ENCODE assay signal across 8 cellular contexts in genomic region chr20:45044084-45044573, GRCh38. TPM values are rescaled to one million over a fixed set of nuclear protein-coding genes. Genes with fewer than 3 reads are reported as not detected.
A peak's percentile ranks its signal among the peaks of the same experiment; 100 is the strongest.
DNase-seq lines count a peak whose midpoint lies in the region; ATAC-seq and TF ChIP-seq lines count a peak whose summit lies in the region.

No MANE protein-coding gene starts in this region.

- CTCF ChIA-PET in MCF 10A (lab: Yijun Ruan, JAX): interaction anchor here (0.6 to 5.5 kb wide), 47 partner anchors 9 to 672 kb away, joined by 3 to 247 read pairs (median 6); partner anchors contain the start of genes KCNS1, MATN4, SLPI and SYS1

- no TSS peak for BruUV-seq in MCF 10A (replicated peaks; lab: Mats Ljungman, UMichigan)

- H3K27ac Mint-ChIP-seq in MCF 10A (ENCODE audit: low read depth, unreplicated experiment): peak overlapping the region; percentile 73
- peak overlapping the region; percentile 11 for H3K27ac Mint-ChIP-seq in stimulated activated naive B cell treated with anti-CD40 and anti-IgM and Interleukin-4, amounts not matched to agents 10 μg/mL and 1 μg/mL and 100 μg/mL, for 72 hours

- no peaks in the 10 kb centered on the region for H3K27me3 ChIP-seq in DOHH2 (ENCODE audit: control insufficient read depth, low read length)

- peaks cover 33% of the 10 kb centered on the region for H3K4me1 Mint-ChIP-seq in MCF 10A (ENCODE audit: insufficient read depth, unreplicated experiment)
- H3K4me1 Mint-ChIP-seq in stimulated activated naive B cell treated with anti-CD40 and anti-IgM and Interleukin-4, amounts not matched to agents 10 μg/mL and 1 μg/mL and 100 μg/mL, for 72 hours: peaks cover 23 to 69% of the 10 kb centered on the region in 2 donors

- no peak overlapping the region for H3K4me3 ChIP-seq in DOHH2 (ENCODE audit: low read length)

- peaks cover 8% of the 10 kb centered on the region for H3K36me3 Mint-ChIP-seq in MCF 10A (ENCODE audit: insufficient read depth, unreplicated experiment)
- H3K36me3 Mint-ChIP-seq in stimulated activated naive B cell treated with anti-CD40 and anti-IgM and Interleukin-4, amounts not matched to agents 10 μg/mL and 1 μg/mL and 100 μg/mL, for 72 hours: peaks cover 47 to 57% of the 10 kb centered on the region in 2 donors

- H3K36me3 ChIP-seq in DOHH2 (ENCODE audit: control insufficient read depth, low read length): peaks cover 69% of the 10 kb centered on the region

- peak; percentile 89 for DNase-seq in M059J (ENCODE audit: low read depth)
- peak; percentile 28 for DNase-seq in SIG-M5 (lab: John Stamatoyannopoulos, UW)
- DNase-seq in MCF 10A (ENCODE audit: unreplicated experiment): peak; percentile 88
- peak; percentile 94 for DNase-seq in inferior parietal cortex (ENCODE audit: extremely low spot score)
- no peak for DNase-seq in stimulated activated naive B cell treated with anti-CD40 and anti-IgM and Interleukin-4, amounts not matched to agents 10 μg/mL and 1 μg/mL and 100 μg/mL, for 72 hours

- ATAC-seq in stimulated activated naive B cell treated with anti-CD40 and anti-IgM and Interleukin-4, amounts not matched to agents 10 μg/mL and 1 μg/mL and 100 μg/mL, for 72 hours (replicated peaks): peak; percentile 71 to 81
- no peak for ATAC-seq in HG03432 (IDR thresholded peaks at IDR 0.05; ENCODE audit: unreplicated experiment)

- H3K4me2 ChIP-seq in DOHH2 (ENCODE audit: low read length): peak overlapping the region; percentile 20; the same call in 1 of the 2 replicates

- peaks cover 29% of the 10 kb centered on the region for H3F3A ChIP-seq in DOHH2 (ENCODE audit: control insufficient read depth, insufficient read depth)

- no peaks in the 10 kb centered on the region for H3K9me3 ChIP-seq in DOHH2 (ENCODE audit: control insufficient read depth, insufficient read depth, low read length)

- H3K27me3 Mint-ChIP-seq in MCF 10A (ENCODE audit: insufficient read depth, unreplicated experiment): no peaks in the 10 kb centered on the region
- H3K27me3 Mint-ChIP-seq in stimulated activated naive B cell treated with anti-CD40 and anti-IgM and Interleukin-4, amounts not matched to agents 10 μg/mL and 1 μg/mL and 100 μg/mL, for 72 hours: no peaks in the 10 kb centered on the region

- peaks cover 80% of the 10 kb centered on the region for H3K79me2 ChIP-seq in DOHH2 (ENCODE audit: control insufficient read depth, low read length)

- H3K9me3 Mint-ChIP-seq in MCF 10A (ENCODE audit: unreplicated experiment): no peaks in the 10 kb centered on the region
- H3K9me3 Mint-ChIP-seq in stimulated activated naive B cell treated with anti-CD40 and anti-IgM and Interleukin-4, amounts not matched to agents 10 μg/mL and 1 μg/mL and 100 μg/mL, for 72 hours: no peaks in the 10 kb centered on the region

- H3K27ac ChIP-seq in 22Rv1: no peak overlapping the region
- peak overlapping the region; percentile 70 for H3K27ac ChIP-seq in DOHH2 (ENCODE audit: low read depth, low read length)

- H3K9me2 ChIP-seq in DOHH2 (replicated peaks; ENCODE audit: control insufficient read depth, low read length): no peaks in the 10 kb centered on the region

- TF ChIP-seq CTCF in 22Rv1 (IDR thresholded peaks at IDR 0.05) (peak; percentile 93), DOHH2 (IDR thresholded peaks at IDR 0.05; ENCODE audit: low read depth, low read length, poor library complexity, severe bottlenecking) (peak; percentile 88), MCF 10A (IDR thresholded peaks at IDR 0.05; ENCODE audit: unreplicated experiment) (peak; percentile 90)

- POLR2A ChIA-PET in MCF 10A (lab: Yijun Ruan, JAX): interaction anchor here (0.7 to 4.7 kb wide), 19 partner anchors 9 to 268 kb away, joined by 3 to 43 read pairs (median 10); partner anchors contain the start of gene SLPI

- intact Hi-C loops in MCF 10A (cut with micrococcal nuclease): loop anchor here (1.0 to 10.0 kb wide), 6 partner anchors 15 to 391 kb away; no protein-coding TSS in a partner anchor

- H3K4me1 ChIP-seq in DOHH2 (ENCODE audit: control insufficient read depth, low read length): peaks cover 89% of the 10 kb centered on the region

- H3K4me3 Mint-ChIP-seq in MCF 10A (ENCODE audit: unreplicated experiment): no peak overlapping the region
- H3K4me3 Mint-ChIP-seq in stimulated activated naive B cell treated with anti-CD40 and anti-IgM and Interleukin-4, amounts not matched to agents 10 μg/mL and 1 μg/mL and 100 μg/mL, for 72 hours: no peak overlapping the region

- H4K20me1 ChIP-seq in DOHH2 (ENCODE audit: control insufficient read depth, insufficient read depth, low read depth, low read length): no peaks in the 10 kb centered on the region

RNA-seq across cellular contexts. Expression of gene KCNS1, which starts 56.8 kb away (rescaled TPM):
- 0.34 and 1.5 TPM in 2 replicates for total RNA-seq in M059J (2014; rRNA removed; shearing (Covaris generic))
- total RNA-seq in MCF 10A (2022): not detected in 2 replicates
